In the genomic region with DNA sequence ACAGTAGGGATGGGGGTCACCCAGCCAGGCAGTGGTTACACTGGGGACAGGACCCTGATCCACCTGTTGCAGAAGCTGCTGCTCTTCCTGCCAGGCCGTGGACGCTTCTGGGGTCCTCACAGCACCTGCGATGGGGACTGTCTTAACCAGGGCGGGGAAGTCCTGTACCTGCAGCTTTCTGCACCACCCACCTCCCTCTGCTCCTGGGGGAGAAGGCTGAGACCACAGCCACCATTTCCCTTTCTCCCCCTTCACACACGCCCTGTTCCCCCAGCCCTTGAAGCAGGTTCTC, we compare ENCODE assay signal across 26 cellular contexts.
"Had no signal": no experiment of that assay in that cellular context is flagged by ENCODE, and none has a peak within 500 bp of the region (broad histone marks: within the 10 kb centered on the region; RNA-seq: fewer than 3 reads in every experiment).

No MANE protein-coding gene starts in this region.

- H3K27me3 Mint-ChIP-seq: activated CD4-positive, alpha-beta memory T cell treated with anti-CD3 and anti-CD28 coated beads, Interleukin-2, amount 10 ng/mL, durations not matched to agents 7 days and 5 days; activated CD4-positive, alpha-beta T cell treated with anti-CD3 and anti-CD28 coated beads, Interleukin-2, amount 10 ng/mL, durations not matched to agents 7 days and 5 days; activated naive CD4-positive, alpha-beta T cell treated with anti-CD3 and anti-CD28 coated beads, Interleukin-2, amount 10 ng/mL, durations not matched to agents 7 days and 5 days; activated naive CD8-positive, alpha-beta T cell treated with anti-CD3 and anti-CD28 coated beads, Interleukin-2, amount 10 ng/mL, durations not matched to agents 7 days and 5 days; brain had no signal

- ATAC-seq: activated naive CD4-positive, alpha-beta T cell treated with anti-CD3 and anti-CD28 coated beads, Interleukin-2, amount 50 U/mL, for 72 hours; activated T-cell treated with anti-CD3 and anti-CD28 coated beads, Interleukin-2, amount 50 U/mL, for 72 hours; esophagus mucosa; WTC11 had no signal

- H3K9me3 ChIP-seq: ascending aorta, breast epithelium, colonic mucosa had no signal

- H3K4me3 Mint-ChIP-seq: activated CD4-positive, alpha-beta memory T cell treated with anti-CD3 and anti-CD28 coated beads, Interleukin-2, amount 10 ng/mL, durations not matched to agents 7 days and 5 days; activated CD4-positive, alpha-beta T cell treated with anti-CD3 and anti-CD28 coated beads, Interleukin-2, amount 10 ng/mL, durations not matched to agents 7 days and 5 days; activated naive CD4-positive, alpha-beta T cell treated with anti-CD3 and anti-CD28 coated beads, Interleukin-2, amount 10 ng/mL, durations not matched to agents 7 days and 5 days; activated naive CD8-positive, alpha-beta T cell treated with anti-CD3 and anti-CD28 coated beads, Interleukin-2, amount 10 ng/mL, durations not matched to agents 7 days and 5 days; activated T-cell treated with anti-CD3 and anti-CD28 coated beads, Interleukin-2, amount 50 U/mL, for 24 hours; activated T-cell treated with anti-CD3 and anti-CD28 coated beads, Interleukin-2, amount 50 U/mL, for 72 hours; brain; WTC11 had no signal

- DNase-seq: activated CD4-positive, alpha-beta memory T cell treated with anti-CD3 and anti-CD28 coated beads, Interleukin-2, amount 10 ng/mL, durations not matched to agents 7 days and 5 days; activated CD4-positive, alpha-beta T cell treated with anti-CD3 and anti-CD28 coated beads for 1 hour; activated CD4-positive, alpha-beta T cell treated with anti-CD3 and anti-CD28 coated beads for 4 hours; activated CD4-positive, alpha-beta T cell treated with anti-CD3 and anti-CD28 coated beads, Interleukin-2, amount 10 ng/mL, durations not matched to agents 7 days and 5 days; activated CD4-positive, alpha-beta T cell treated with anti-CD3 and anti-CD28 coated beads, Interleukin-2, amount 50 U/mL, for 4 hours; activated CD8-positive, alpha-beta memory T cell treated with anti-CD3 and anti-CD28 coated beads, Interleukin-2, amount 50 U/mL, for 48 hours; activated gamma-delta T cell; activated naive CD4-positive, alpha-beta T cell; activated naive CD4-positive, alpha-beta T cell treated with anti-CD3 and anti-CD28 coated beads, Interleukin-2, amount 10 ng/mL, durations not matched to agents 7 days and 5 days; activated naive CD8-positive, alpha-beta T cell treated with anti-CD3 and anti-CD28 coated beads, Interleukin-2, amount 10 ng/mL, durations not matched to agents 7 days and 5 days; activated T-cell treated with anti-CD3 and anti-CD28 coated beads for 4 hours; activated T-cell treated with anti-CD3 and anti-CD28 coated beads, Interleukin-2, amount 50 U/mL, for 24 hours; activated T-cell treated with anti-CD3 and anti-CD28 coated beads, Interleukin-2, amount 50 U/mL, for 72 hours; central memory CD4-positive, alpha-beta T cell; cerebellar nuclear complex; colonic mucosa; effector CD8-positive, alpha-beta T cell; foreskin fibroblast; T-helper 2 cell had no signal

- H3K36me3 Mint-ChIP-seq: activated naive CD4-positive, alpha-beta T cell treated with anti-CD3 and anti-CD28 coated beads, Interleukin-2, amount 10 ng/mL, durations not matched to agents 7 days and 5 days; activated naive CD4-positive, alpha-beta T cell treated with anti-CD3 and anti-CD28 coated beads, Interleukin-2, amount 50 U/mL, for 72 hours; activated naive CD8-positive, alpha-beta T cell treated with anti-CD3 and anti-CD28 coated beads, Interleukin-2, amount 10 ng/mL, durations not matched to agents 7 days and 5 days had no signal

- H3K4me3 ChIP-seq: ascending aorta, breast epithelium, cardiac muscle cell, colonic mucosa had no signal

- H3K27ac ChIP-seq: ascending aorta, breast epithelium, cardiac muscle cell, colonic mucosa had no signal

- H3K4me1 ChIP-seq: ascending aorta, breast epithelium, colonic mucosa had no signal

- H3K27me3 ChIP-seq: ascending aorta, breast epithelium, cardiac muscle cell, colonic mucosa had no signal

- H3K36me3 ChIP-seq: ascending aorta, breast epithelium, colonic mucosa had no signal

- H3K9me3 Mint-ChIP-seq: activated T-cell treated with anti-CD3 and anti-CD28 coated beads, Interleukin-2, amount 50 U/mL, for 24 hours; brain had no signal

- H3K27ac Mint-ChIP-seq: activated CD4-positive, alpha-beta memory T cell treated with anti-CD3 and anti-CD28 coated beads, Interleukin-2, amount 10 ng/mL, durations not matched to agents 7 days and 5 days; activated CD4-positive, alpha-beta T cell treated with anti-CD3 and anti-CD28 coated beads, Interleukin-2, amount 10 ng/mL, durations not matched to agents 7 days and 5 days; activated naive CD4-positive, alpha-beta T cell treated with anti-CD3 and anti-CD28 coated beads, Interleukin-2, amount 10 ng/mL, durations not matched to agents 7 days and 5 days; activated naive CD4-positive, alpha-beta T cell treated with anti-CD3 and anti-CD28 coated beads, Interleukin-2, amount 50 U/mL, for 72 hours; activated naive CD8-positive, alpha-beta T cell treated with anti-CD3 and anti-CD28 coated beads, Interleukin-2, amount 10 ng/mL, durations not matched to agents 7 days and 5 days; activated T-cell treated with anti-CD3 and anti-CD28 coated beads, Interleukin-2, amount 50 U/mL, for 24 hours; activated T-cell treated with anti-CD3 and anti-CD28 coated beads, Interleukin-2, amount 50 U/mL, for 72 hours; brain; WTC11 had no signal

- H3K4me1 Mint-ChIP-seq: activated CD4-positive, alpha-beta memory T cell treated with anti-CD3 and anti-CD28 coated beads, Interleukin-2, amount 10 ng/mL, durations not matched to agents 7 days and 5 days; activated CD4-positive, alpha-beta T cell treated with anti-CD3 and anti-CD28 coated beads, Interleukin-2, amount 10 ng/mL, durations not matched to agents 7 days and 5 days; activated naive CD4-positive, alpha-beta T cell treated with anti-CD3 and anti-CD28 coated beads, Interleukin-2, amount 10 ng/mL, durations not matched to agents 7 days and 5 days; activated naive CD8-positive, alpha-beta T cell treated with anti-CD3 and anti-CD28 coated beads, Interleukin-2, amount 10 ng/mL, durations not matched to agents 7 days and 5 days had no signal
